Comparison of ENCODE assay signal across 8 cellular contexts in the genomic region with DNA sequence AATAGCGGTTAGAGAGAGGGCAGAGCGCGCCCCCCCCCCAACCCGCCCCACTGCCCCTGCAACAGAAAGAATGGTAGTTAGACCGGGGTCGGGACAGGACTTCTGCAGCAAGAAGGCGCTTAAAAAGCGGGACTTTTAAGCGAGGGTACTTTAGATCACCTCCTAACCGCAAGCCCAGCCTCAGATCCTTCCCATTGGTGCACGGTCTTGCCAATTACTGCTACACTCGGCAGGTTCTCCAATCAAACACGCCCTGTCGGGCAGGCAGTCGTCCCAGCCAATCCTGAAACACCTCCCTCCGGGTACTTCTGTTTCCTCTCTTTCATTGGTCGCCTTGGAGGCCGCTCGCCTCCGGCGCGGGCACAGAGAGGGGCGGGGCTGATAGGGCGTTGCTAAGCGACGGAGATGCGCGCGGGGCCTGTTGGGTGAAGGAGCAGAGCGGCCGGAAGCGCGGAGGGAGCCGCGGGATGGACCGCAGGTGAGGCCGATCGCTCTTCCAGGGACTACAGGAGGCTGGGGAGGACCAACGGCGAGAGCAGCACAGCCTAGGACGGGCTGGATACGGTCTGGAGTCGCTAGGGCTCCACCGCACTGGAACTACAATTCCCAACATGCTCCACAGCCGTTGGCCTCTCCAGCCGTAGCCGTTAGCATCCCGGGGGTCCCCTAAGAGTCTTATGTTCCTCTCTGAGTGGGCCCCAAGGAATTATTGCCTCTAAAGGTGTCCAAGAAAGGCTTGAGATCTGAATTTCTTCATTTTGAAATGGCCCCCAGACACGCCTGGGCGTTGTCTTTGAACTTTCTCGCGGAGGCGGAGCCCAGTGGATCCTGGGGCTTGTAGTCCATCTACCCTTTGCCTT. TPM values are rescaled to one million over a fixed set of nuclear protein-coding genes. Genes with fewer than 3 reads are reported as not detected.
DNase-seq lines count a peak whose midpoint lies in the region; ATAC-seq and TF ChIP-seq lines count a peak whose summit lies in the region.

TSS of gene PROSER3 (plus strand) at position 428 of the 860 bp plus-strand sequence. CDS start at position 468, 40 bp downstream.

- peak within 1 kb of the TSS; percentile 94 for H3K27ac Mint-ChIP-seq in activated T-cell treated with anti-CD3 and anti-CD28 coated beads, Interleukin-2, amount 50 U/mL, for 24 hours

- peaks cover 15 to 17% of the 10 kb centered on the region in 2 donors for H3K36me3 ChIP-seq in mucosa of rectum (ENCODE audit: control insufficient read depth in 2 of 2, insufficient read depth in 2 of 2, low read length in 2 of 2)

- in situ Hi-C loops in KBM-7 (cut with MboI; ENCODE audit: low pct_unique_long_range_greater_than_20kb, low sequenced_read_pairs): no loop called here

- peak within 1 kb of the TSS; percentile 92 for H3K9ac ChIP-seq in mucosa of rectum (ENCODE audit: low read depth in 1 of 2, low read length in 2 of 2)

- TF ChIP-seq POLR2A in erythroblast (IDR thresholded peaks at IDR 0.05; ENCODE audit: low read length): peak; percentile 92

- H3K4me1 ChIP-seq in mucosa of rectum (ENCODE audit: control insufficient read depth in 2 of 2, insufficient read depth in 2 of 2, low read length in 2 of 2): peaks cover 28% of the 10 kb centered on the region in 2 donors

- DNase-seq in DMS153 treated with DMSO at 0.1 percent for 48 hours (lab: John Stamatoyannopoulos, UW; ENCODE audit: unreplicated experiment) (peak; percentile 97), KBM-7 (peak; percentile 100), erythroblast (lab: John Stamatoyannopoulos, UW) (peak; percentile 99 to 100)
- peak; percentile 98 for DNase-seq in activated T-cell treated with anti-CD3 and anti-CD28 coated beads, Interleukin-2, amount 50 U/mL, for 24 hours
- DNase-seq in stimulated activated CD8-positive, alpha-beta memory T cell treated with anti-CD3 and anti-CD28 coated beads, Interleukin-4, amount 100 ng/mL, for 48 hours: peak; percentile 99

- H3K9me3 Mint-ChIP-seq in activated T-cell treated with anti-CD3 and anti-CD28 coated beads, Interleukin-2, amount 50 U/mL, for 24 hours: no peaks in the 10 kb centered on the region

- peaks cover 36% of the 10 kb centered on the region for H3K4me1 Mint-ChIP-seq in activated T-cell treated with anti-CD3 and anti-CD28 coated beads, Interleukin-2, amount 50 U/mL, for 24 hours (ENCODE audit: low read depth)

- peak within 1 kb of the TSS; percentile 92 for H3K4me3 Mint-ChIP-seq in activated T-cell treated with anti-CD3 and anti-CD28 coated beads, Interleukin-2, amount 50 U/mL, for 24 hours

- ATAC-seq in GM21717 (IDR thresholded peaks at IDR 0.05; ENCODE audit: unreplicated experiment): peak; percentile 84

- peak within 1 kb of the TSS; percentile 98 to 100 for H3K4me3 ChIP-seq in mucosa of rectum (ENCODE audit: low read length in 2 of 2)

- peaks cover 61% of the 10 kb centered on the region for H3K36me3 Mint-ChIP-seq in activated T-cell treated with anti-CD3 and anti-CD28 coated beads, Interleukin-2, amount 50 U/mL, for 24 hours (ENCODE audit: low read depth)

- H3K27me3 Mint-ChIP-seq in activated T-cell treated with anti-CD3 and anti-CD28 coated beads, Interleukin-2, amount 50 U/mL, for 24 hours: peaks cover 8% of the 10 kb centered on the region

- peaks cover 0 to 3% of the 10 kb centered on the region in 2 donors for H3K27me3 ChIP-seq in mucosa of rectum (ENCODE audit: control insufficient read depth in 2 of 2, insufficient read depth in 2 of 2, low read length in 2 of 2)

- peak within 1 kb of the TSS; percentile 94 to 97 for H3K27ac ChIP-seq in mucosa of rectum (ENCODE audit: low read depth in 2 of 2, low read length in 2 of 2)

- no peaks in the 10 kb centered on the region for H3K9me3 ChIP-seq in mucosa of rectum (ENCODE audit: control insufficient read depth in 2 of 2, low read length in 2 of 2)

TF ChIP-seq in PFSK-1, 5 proteins besides CTCF, POLR2A, EP300 and RAD21:
- TF ChIP-seq, protein P1, sequence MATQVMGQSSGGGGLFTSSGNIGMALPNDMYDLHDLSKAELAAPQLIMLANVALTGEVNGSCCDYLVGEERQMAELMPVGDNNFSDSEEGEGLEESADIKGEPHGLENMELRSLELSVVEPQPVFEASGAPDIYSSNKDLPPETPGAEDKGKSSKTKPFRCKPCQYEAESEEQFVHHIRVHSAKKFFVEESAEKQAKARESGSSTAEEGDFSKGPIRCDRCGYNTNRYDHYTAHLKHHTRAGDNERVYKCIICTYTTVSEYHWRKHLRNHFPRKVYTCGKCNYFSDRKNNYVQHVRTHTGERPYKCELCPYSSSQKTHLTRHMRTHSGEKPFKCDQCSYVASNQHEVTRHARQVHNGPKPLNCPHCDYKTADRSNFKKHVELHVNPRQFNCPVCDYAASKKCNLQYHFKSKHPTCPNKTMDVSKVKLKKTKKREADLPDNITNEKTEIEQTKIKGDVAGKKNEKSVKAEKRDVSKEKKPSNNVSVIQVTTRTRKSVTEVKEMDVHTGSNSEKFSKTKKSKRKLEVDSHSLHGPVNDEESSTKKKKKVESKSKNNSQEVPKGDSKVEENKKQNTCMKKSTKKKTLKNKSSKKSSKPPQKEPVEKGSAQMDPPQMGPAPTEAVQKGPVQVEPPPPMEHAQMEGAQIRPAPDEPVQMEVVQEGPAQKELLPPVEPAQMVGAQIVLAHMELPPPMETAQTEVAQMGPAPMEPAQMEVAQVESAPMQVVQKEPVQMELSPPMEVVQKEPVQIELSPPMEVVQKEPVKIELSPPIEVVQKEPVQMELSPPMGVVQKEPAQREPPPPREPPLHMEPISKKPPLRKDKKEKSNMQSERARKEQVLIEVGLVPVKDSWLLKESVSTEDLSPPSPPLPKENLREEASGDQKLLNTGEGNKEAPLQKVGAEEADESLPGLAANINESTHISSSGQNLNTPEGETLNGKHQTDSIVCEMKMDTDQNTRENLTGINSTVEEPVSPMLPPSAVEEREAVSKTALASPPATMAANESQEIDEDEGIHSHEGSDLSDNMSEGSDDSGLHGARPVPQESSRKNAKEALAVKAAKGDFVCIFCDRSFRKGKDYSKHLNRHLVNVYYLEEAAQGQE (IDR thresholded peaks at IDR 0.05; ENCODE audit: insufficient read depth in 1 of 2, low read depth in 2 of 2, low read length in 2 of 2): 0 out of 4 replicates have a peak, but pooled peaks of 1 of the 2 experiments have one; percentile 1
- TF ChIP-seq TAF1 (IDR thresholded peaks at IDR 0.05; ENCODE audit: borderline replicate concordance, insufficient read depth, low read length) (peak; percentile 79; the same call in 1 of the 2 replicates), FOXP2 (optimal IDR thresholded peaks at IDR 0.05; ENCODE audit: borderline replicate concordance, extremely low read depth, extremely low read length, insufficient read depth) (peak; percentile 42), POLR2AphosphoS5 (IDR thresholded peaks at IDR 0.05; ENCODE audit: low read depth, low read length) (peak; percentile 79), SIN3A (IDR thresholded peaks at IDR 0.05; ENCODE audit: borderline replicate concordance, insufficient read depth, low read length) (no peak)
TF ChIP-seq in PFSK-1: peak in this region for 4.

RNA-seq across cellular contexts. Expression of gene PROSER3, which starts in this region (rescaled TPM):
- 12.8 TPM for polyA plus RNA-seq in PFSK-1 (2012; ENCODE audit: insufficient read length, low read depth)

Comparison
In these comparisons a context has a peak if more than half of its experiments do, and no peak if none do; other contexts are left out.
1. Peak in every context shown above with its lines: DNase-seq, ATAC-seq, H3K4me3 ChIP-seq and H3K27ac ChIP-seq.